Comparison of ENCODE assay signal across 1 cellular context in genomic region chr19:16303755-16304154, GRCh38.
TF ChIP-seq lines count a peak whose summit lies in the region.

No MANE protein-coding gene starts in this region.

TF ChIP-seq in endothelial cell of umbilical vein, 7 proteins besides CTCF, POLR2A, EP300 and RAD21 (continued from another document):
- no peak for TF ChIP-seq MAX (IDR thresholded peaks at IDR 0.05; ENCODE audit: insufficient read depth, insufficient read length)
